13 cellular contexts compared by ENCODE assay signal in the genomic region with DNA sequence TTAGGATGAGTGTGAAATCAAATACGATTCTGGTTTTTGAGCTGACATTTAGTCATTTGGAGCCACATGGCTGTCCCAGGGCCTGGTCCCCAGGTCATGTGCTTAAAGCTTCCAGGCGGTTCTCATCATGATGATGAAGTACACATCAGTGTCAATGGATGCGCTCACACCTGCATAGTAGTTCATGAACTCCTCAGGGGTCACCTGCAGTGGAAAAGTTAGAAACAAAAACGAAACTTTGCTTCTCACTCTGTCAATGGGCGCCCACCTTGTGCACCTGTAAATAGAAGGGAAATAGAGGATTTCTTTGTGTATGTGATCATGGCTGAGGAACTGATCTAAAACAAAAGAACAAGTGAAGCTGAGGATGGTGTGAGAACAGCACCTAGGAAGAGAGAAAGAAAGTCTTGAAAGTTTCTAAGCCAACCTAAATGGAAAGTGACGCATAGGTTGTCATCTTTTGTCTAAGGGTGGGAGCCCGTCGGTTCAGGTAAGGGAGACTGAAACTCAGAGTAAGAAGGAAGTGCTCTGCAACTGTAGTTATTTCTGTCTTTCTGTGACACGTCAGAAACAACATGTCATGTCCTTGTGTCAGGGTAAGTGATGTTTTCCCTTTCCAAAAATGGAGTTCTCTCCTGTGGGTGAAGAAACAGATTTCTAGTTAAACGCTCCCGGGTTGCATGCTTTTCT. TPM values are rescaled to one million over a fixed set of nuclear protein-coding genes. Genes with fewer than 3 reads are reported as not detected.
DNase-seq lines count a peak whose midpoint lies in the region; ATAC-seq and TF ChIP-seq lines count a peak whose summit lies in the region.
"Had no signal": no experiment of that assay in that cellular context is flagged by ENCODE, and none has a peak within 500 bp of the region (broad histone marks: within the 10 kb centered on the region; RNA-seq: fewer than 3 reads in every experiment).

No MANE protein-coding gene starts in this region.

- intact Hi-C loops in activated CD4-positive, alpha-beta T cell treated with anti-CD3 and anti-CD28 coated beads, Interleukin-2, amount 10 ng/mL, durations not matched to agents 24 days and 14 days (cut with micrococcal nuclease) = loop anchor here (1.0 to 10.0 kb wide), 10 partner anchors 20 to 980 kb away; a partner anchor contains a TSS

- H3K4me3 Mint-ChIP-seq in activated CD4-positive, alpha-beta T cell treated with anti-CD3 and anti-CD28 coated beads, Interleukin-2, amount 10 ng/mL, durations not matched to agents 24 days and 14 days = peak overlapping the region; percentile 56
- H3K4me3 Mint-ChIP-seq in effector memory CD8-positive, alpha-beta T cell = peak overlapping the region in 1 of 2 donors; percentile 19

- no peak overlapping the region for H3K27ac ChIP-seq in osteoblast (ENCODE audit: low read depth, low read length)
- H3K27ac ChIP-seq: hepatocyte had no signal

- no peaks in the 10 kb centered on the region for H3K9me3 ChIP-seq in osteoblast (ENCODE audit: low read depth, low read length)

- H3K79me2 ChIP-seq in osteoblast (ENCODE audit: insufficient read depth, low read length) = no peaks in the 10 kb centered on the region
- H3K79me2 ChIP-seq: hepatocyte had no signal

- H2AFZ ChIP-seq in osteoblast (ENCODE audit: low read length) = no peak overlapping the region
- H2AFZ ChIP-seq: hepatocyte had no signal

- H3K27me3 Mint-ChIP-seq in activated CD4-positive, alpha-beta T cell treated with anti-CD3 and anti-CD28 coated beads, Interleukin-2, amount 10 ng/mL, durations not matched to agents 24 days and 14 days = no peaks in the 10 kb centered on the region
- H3K27me3 Mint-ChIP-seq in effector memory CD8-positive, alpha-beta T cell = no peaks in the 10 kb centered on the region

- H3K27me3 ChIP-seq in osteoblast (ENCODE audit: insufficient read depth, low read length) = no peaks in the 10 kb centered on the region
- H3K27me3 ChIP-seq: hepatocyte had no signal

- H3K27ac Mint-ChIP-seq in activated CD4-positive, alpha-beta T cell treated with anti-CD3 and anti-CD28 coated beads, Interleukin-2, amount 10 ng/mL, durations not matched to agents 24 days and 14 days = peak overlapping the region; percentile 94
- H3K27ac Mint-ChIP-seq in effector memory CD8-positive, alpha-beta T cell = peak overlapping the region; percentile 27 to 70

- no peaks in the 10 kb centered on the region for H3K4me1 ChIP-seq in osteoblast (ENCODE audit: insufficient read depth, low read length)

- H4K20me1 ChIP-seq in osteoblast (ENCODE audit: insufficient read depth, low read length) = no peaks in the 10 kb centered on the region

- ATAC-seq in GM21423 (IDR thresholded peaks at IDR 0.05; ENCODE audit: unreplicated experiment) (peak; percentile 71), HG03378 (IDR thresholded peaks at IDR 0.05; ENCODE audit: unreplicated experiment) (peak; percentile 54)
- no peak for ATAC-seq in effector memory CD8-positive, alpha-beta T cell (replicated peaks)

- peaks cover 75% of the 10 kb centered on the region for H3K4me1 Mint-ChIP-seq in activated CD4-positive, alpha-beta T cell treated with anti-CD3 and anti-CD28 coated beads, Interleukin-2, amount 10 ng/mL, durations not matched to agents 24 days and 14 days
- peaks cover 34 to 41% of the 10 kb centered on the region in 2 donors for H3K4me1 Mint-ChIP-seq in effector memory CD8-positive, alpha-beta T cell (ENCODE audit: low read depth in 2 of 2)

- H3K4me2 ChIP-seq in osteoblast (ENCODE audit: insufficient read depth, low read length) = no peak overlapping the region
- H3K4me2 ChIP-seq: hepatocyte had no signal

- no peak overlapping the region for H3K4me3 ChIP-seq in osteoblast (ENCODE audit: insufficient read depth, low read length)
- H3K4me3 ChIP-seq: hepatocyte had no signal

- no peak for TF ChIP-seq POLR2A in erythroblast (IDR thresholded peaks at IDR 0.05; ENCODE audit: low read length)

- peaks cover 3% of the 10 kb centered on the region for H3K36me3 Mint-ChIP-seq in activated CD4-positive, alpha-beta T cell treated with anti-CD3 and anti-CD28 coated beads, Interleukin-2, amount 10 ng/mL, durations not matched to agents 24 days and 14 days (ENCODE audit: low read depth)
- no peaks in the 10 kb centered on the region for H3K36me3 Mint-ChIP-seq in effector memory CD8-positive, alpha-beta T cell (ENCODE audit: insufficient read depth)

- H3K36me3 ChIP-seq in osteoblast (ENCODE audit: insufficient read depth, low read length) = no peaks in the 10 kb centered on the region

- peaks cover 8% of the 10 kb centered on the region for H3K9me3 Mint-ChIP-seq in activated CD4-positive, alpha-beta T cell treated with anti-CD3 and anti-CD28 coated beads, Interleukin-2, amount 10 ng/mL, durations not matched to agents 24 days and 14 days
- no peaks in the 10 kb centered on the region for H3K9me3 Mint-ChIP-seq in effector memory CD8-positive, alpha-beta T cell

- DNase-seq in activated CD4-positive, alpha-beta T cell treated with anti-CD3 and anti-CD28 coated beads, Interleukin-2, amount 10 ng/mL, durations not matched to agents 24 days and 14 days = peak; percentile 78
- DNase-seq in activated CD4-positive, alpha-beta T cell treated with anti-CD3 and anti-CD28 coated beads for 4 hours = no peak
- no peak for DNase-seq in effector memory CD8-positive, alpha-beta T cell
- DNase-seq in erythroblast (lab: John Stamatoyannopoulos, UW) = no peak
- DNase-seq in osteoblast (ENCODE audit: insufficient read length, low spot score, missing footprints) = no peak
- no peak for DNase-seq in A172 (ENCODE audit: low spot score)
- DNase-seq: ACHN; effector CD8-positive, alpha-beta T cell; NCI-H1694 treated with DMSO at 0.1 percent for 48 hours had no signal

- TF ChIP-seq CTCF in osteoblast (IDR thresholded peaks at IDR 0.05; ENCODE audit: extremely low read depth, low read depth, low read length) = no peak

RNA-seq across cellular contexts. Expression of a gene that starts 33.8 kb away (rescaled TPM):
- total RNA-seq in activated CD4-positive, alpha-beta T cell treated with anti-CD3 and anti-CD28 coated beads, Interleukin-2, amount 10 ng/mL, durations not matched to agents 24 days and 14 days = not detected in 2 replicates
- total RNA-seq in osteoblast = not detected in 2 replicates
- total RNA-seq in A172 (2014; rRNA removed; shearing (Covaris generic)) = 3.4 and 5.1 TPM in 2 replicates
- total RNA-seq: hepatocyte, urinary bladder had no signal

RNA-seq across cellular contexts. Expression of a gene that starts 47.9 kb away (rescaled TPM):
- total RNA-seq in activated CD4-positive, alpha-beta T cell treated with anti-CD3 and anti-CD28 coated beads, Interleukin-2, amount 10 ng/mL, durations not matched to agents 24 days and 14 days = 57.7 and 64.1 TPM in 2 replicates
- total RNA-seq in osteoblast = 2.2 and 2.7 TPM in 2 replicates
- total RNA-seq in A172 (2014; rRNA removed; shearing (Covaris generic)) = 114 and 160 TPM in 2 replicates

Comparison
In these comparisons a context has a peak if more than half of its experiments do, and no peak if none do; other contexts are left out.
1. RNA of a gene that starts 47.9 kb away (total RNA-seq): 114 to 160 TPM in A172 and 57.7 to 64.1 TPM in activated CD4-positive, alpha-beta T cell treated with anti-CD3 and anti-CD28 coated beads, Interleukin-2, amount 10 ng/mL, durations not matched to agents 24 days and 14 days; 2.2 to 2.7 TPM in osteoblast; every median in the first group is over 10 times any median in the second.